In genomic region chrX:11272863-11273262, GRCh38 we compare ENCODE assay signal across 7 cellular contexts. TPM values are rescaled to one million over a fixed set of nuclear protein-coding genes. Genes with fewer than 3 reads are reported as not detected.
"Had no signal": no experiment of that assay in that cellular context is flagged by ENCODE, and none has a peak within 500 bp of the region (broad histone marks: within the 10 kb centered on the region; RNA-seq: fewer than 3 reads in every experiment).

No MANE protein-coding gene starts in this region.

- H2AFZ ChIP-seq: GM23338 had no signal

- H3K4me2 ChIP-seq: GM23338 had no signal

- DNase-seq: H9, KG1 had no signal

- H3K4me3 ChIP-seq: GM23338 had no signal

- FAIRE-seq: H1, H54, HTR-8/SVneo had no signal

- ATAC-seq: GM23338 had no signal

RNA-seq across cellular contexts. Expression of gene AMELX, which starts 20.4 kb away (rescaled TPM):
- total RNA-seq: GM23338, H1, H9 had no signal
- polyA plus RNA-seq: GM23338, H1, IgD-negative memory B cell had no signal
